1 cellular context compared by ENCODE assay signal in the genomic region with DNA sequence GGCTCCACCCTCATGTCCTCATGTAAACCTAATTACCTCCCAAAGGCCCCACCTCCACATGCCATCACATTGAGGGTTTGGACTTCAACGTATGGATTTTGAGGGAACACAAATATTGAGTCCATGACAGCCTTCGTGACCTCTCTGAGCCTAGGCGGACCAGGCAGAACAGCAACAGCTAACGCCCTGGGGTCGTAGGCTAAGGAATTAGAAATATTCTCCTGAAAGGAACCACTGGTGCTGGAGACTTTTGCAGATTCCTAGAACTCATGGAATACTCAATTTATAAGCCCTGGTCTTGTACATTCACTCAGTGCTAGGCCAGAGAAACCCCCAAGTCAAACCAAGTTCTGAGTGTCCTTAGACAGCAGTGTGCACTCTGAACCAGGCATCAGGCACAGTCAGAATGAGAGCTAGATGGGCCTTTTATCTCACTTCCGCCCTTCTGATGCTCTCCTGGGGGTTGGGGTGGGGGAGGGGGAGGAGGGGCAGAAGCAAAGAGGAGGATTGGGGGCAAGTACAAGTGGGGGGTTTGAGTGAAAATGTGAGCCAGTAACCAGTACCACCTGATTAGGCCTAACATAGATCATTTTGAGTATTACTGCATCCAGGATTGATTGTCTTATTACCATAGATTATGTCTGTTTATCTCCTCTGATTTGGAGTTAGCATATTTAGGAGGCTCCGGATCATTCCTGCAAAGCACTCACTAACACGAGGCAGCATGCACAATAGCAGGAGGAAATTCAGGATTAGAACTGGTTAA.
TF ChIP-seq lines count a peak whose summit lies in the region.

No MANE protein-coding gene starts in this region.

TF ChIP-seq in GM12878, 131 proteins besides CTCF, POLR2A, EP300 and RAD21 (continued from another document and continues in another):
- TF ChIP-seq, protein P1, sequence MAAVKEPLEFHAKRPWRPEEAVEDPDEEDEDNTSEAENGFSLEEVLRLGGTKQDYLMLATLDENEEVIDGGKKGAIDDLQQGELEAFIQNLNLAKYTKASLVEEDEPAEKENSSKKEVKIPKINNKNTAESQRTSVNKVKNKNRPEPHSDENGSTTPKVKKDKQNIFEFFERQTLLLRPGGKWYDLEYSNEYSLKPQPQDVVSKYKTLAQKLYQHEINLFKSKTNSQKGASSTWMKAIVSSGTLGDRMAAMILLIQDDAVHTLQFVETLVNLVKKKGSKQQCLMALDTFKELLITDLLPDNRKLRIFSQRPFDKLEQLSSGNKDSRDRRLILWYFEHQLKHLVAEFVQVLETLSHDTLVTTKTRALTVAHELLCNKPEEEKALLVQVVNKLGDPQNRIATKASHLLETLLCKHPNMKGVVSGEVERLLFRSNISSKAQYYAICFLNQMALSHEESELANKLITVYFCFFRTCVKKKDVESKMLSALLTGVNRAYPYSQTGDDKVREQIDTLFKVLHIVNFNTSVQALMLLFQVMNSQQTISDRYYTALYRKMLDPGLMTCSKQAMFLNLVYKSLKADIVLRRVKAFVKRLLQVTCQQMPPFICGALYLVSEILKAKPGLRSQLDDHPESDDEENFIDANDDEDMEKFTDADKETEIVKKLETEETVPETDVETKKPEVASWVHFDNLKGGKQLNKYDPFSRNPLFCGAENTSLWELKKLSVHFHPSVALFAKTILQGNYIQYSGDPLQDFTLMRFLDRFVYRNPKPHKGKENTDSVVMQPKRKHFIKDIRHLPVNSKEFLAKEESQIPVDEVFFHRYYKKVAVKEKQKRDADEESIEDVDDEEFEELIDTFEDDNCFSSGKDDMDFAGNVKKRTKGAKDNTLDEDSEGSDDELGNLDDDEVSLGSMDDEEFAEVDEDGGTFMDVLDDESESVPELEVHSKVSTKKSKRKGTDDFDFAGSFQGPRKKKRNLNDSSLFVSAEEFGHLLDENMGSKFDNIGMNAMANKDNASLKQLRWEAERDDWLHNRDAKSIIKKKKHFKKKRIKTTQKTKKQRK (IDR thresholded peaks at IDR 0.05; ENCODE audit: low read depth, low read length), result no peak
- peak; percentile 94 for TF ChIP-seq TCF7 (IDR thresholded peaks at IDR 0.05; ENCODE audit: borderline replicate concordance)
- peak; percentile 47; the same call in 1 of the 2 replicates for TF ChIP-seq EED (IDR thresholded peaks at IDR 0.05; ENCODE audit: low read depth)
- TF ChIP-seq, protein P2, sequence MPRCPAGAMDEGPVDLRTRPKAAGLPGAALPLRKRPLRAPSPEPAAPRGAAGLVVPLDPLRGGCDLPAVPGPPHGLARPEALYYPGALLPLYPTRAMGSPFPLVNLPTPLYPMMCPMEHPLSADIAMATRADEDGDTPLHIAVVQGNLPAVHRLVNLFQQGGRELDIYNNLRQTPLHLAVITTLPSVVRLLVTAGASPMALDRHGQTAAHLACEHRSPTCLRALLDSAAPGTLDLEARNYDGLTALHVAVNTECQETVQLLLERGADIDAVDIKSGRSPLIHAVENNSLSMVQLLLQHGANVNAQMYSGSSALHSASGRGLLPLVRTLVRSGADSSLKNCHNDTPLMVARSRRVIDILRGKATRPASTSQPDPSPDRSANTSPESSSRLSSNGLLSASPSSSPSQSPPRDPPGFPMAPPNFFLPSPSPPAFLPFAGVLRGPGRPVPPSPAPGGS (IDR thresholded peaks at IDR 0.05; ENCODE audit: borderline replicate concordance, insufficient read depth, low read depth, low read length, poor library complexity, severe bottlenecking), result peak; percentile 73
- TF ChIP-seq BCL11A (IDR thresholded peaks at IDR 0.05; ENCODE audit: low read depth, low read length), result peak; percentile 52; the same call in 1 of the 2 replicates
- TF ChIP-seq, protein P3, sequence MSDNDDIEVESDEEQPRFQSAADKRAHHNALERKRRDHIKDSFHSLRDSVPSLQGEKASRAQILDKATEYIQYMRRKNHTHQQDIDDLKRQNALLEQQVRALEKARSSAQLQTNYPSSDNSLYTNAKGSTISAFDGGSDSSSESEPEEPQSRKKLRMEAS (IDR thresholded peaks at IDR 0.05; ENCODE audit: low read depth, low read length), result no peak
- 0 out of 3 replicates have a peak, but pooled peaks of 1 of the 2 experiments have one; percentile 17 for TF ChIP-seq EGR1 (IDR thresholded peaks at IDR 0.05; ENCODE audit: borderline replicate concordance in 1 of 2, low read depth in 2 of 2, low read length in 2 of 2)
- TF ChIP-seq SIN3A (IDR thresholded peaks at IDR 0.05; ENCODE audit: low read depth, low read length), result no peak
- no peak for TF ChIP-seq SIX5 (IDR thresholded peaks at IDR 0.05; ENCODE audit: low read depth, low read length, severe bottlenecking)
- TF ChIP-seq TARDBP (IDR thresholded peaks at IDR 0.05; ENCODE audit: borderline replicate concordance), result no peak
- peak; percentile 39; the same call in 1 of the 2 replicates for TF ChIP-seq TCF12 (IDR thresholded peaks at IDR 0.05; ENCODE audit: low read depth, low read length)
- no peak for TF ChIP-seq HDAC6 (IDR thresholded peaks at IDR 0.05; ENCODE audit: unreplicated experiment)
- TF ChIP-seq CREM (IDR thresholded peaks at IDR 0.05; ENCODE audit: low read depth), result peak; percentile 42; the same call in 1 of the 2 replicates
- TF ChIP-seq PAX5 (IDR thresholded peaks at IDR 0.05; ENCODE audit: borderline replicate concordance, low read depth, low read length), result 0 out of 2 replicates have a peak, but pooled peaks have one; percentile 19
- TF ChIP-seq RUNX3 (IDR thresholded peaks at IDR 0.05; ENCODE audit: low read length), result peak; percentile 56
- peak; percentile 62; the same call in 1 of the 2 replicates for TF ChIP-seq CREB1 (IDR thresholded peaks at IDR 0.05; ENCODE audit: low read depth)
- peak; percentile 27 for TF ChIP-seq SP1 (IDR thresholded peaks at IDR 0.05; ENCODE audit: low read depth, low read length)
- no peak for TF ChIP-seq HCFC1 (IDR thresholded peaks at IDR 0.05; ENCODE audit: low read length)
- TF ChIP-seq, protein P4, sequence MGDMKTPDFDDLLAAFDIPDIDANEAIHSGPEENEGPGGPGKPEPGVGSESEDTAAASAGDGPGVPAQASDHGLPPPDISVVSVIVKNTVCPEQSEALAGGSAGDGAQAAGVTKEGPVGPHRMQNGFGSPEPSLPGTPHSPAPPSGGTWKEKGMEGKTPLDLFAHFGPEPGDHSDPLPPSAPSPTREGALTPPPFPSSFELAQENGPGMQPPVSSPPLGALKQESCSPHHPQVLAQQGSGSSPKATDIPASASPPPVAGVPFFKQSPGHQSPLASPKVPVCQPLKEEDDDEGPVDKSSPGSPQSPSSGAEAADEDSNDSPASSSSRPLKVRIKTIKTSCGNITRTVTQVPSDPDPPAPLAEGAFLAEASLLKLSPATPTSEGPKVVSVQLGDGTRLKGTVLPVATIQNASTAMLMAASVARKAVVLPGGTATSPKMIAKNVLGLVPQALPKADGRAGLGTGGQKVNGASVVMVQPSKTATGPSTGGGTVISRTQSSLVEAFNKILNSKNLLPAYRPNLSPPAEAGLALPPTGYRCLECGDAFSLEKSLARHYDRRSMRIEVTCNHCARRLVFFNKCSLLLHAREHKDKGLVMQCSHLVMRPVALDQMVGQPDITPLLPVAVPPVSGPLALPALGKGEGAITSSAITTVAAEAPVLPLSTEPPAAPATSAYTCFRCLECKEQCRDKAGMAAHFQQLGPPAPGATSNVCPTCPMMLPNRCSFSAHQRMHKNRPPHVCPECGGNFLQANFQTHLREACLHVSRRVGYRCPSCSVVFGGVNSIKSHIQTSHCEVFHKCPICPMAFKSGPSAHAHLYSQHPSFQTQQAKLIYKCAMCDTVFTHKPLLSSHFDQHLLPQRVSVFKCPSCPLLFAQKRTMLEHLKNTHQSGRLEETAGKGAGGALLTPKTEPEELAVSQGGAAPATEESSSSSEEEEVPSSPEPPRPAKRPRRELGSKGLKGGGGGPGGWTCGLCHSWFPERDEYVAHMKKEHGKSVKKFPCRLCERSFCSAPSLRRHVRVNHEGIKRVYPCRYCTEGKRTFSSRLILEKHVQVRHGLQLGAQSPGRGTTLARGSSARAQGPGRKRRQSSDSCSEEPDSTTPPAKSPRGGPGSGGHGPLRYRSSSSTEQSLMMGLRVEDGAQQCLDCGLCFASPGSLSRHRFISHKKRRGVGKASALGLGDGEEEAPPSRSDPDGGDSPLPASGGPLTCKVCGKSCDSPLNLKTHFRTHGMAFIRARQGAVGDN (IDR thresholded peaks at IDR 0.05), result peak; percentile 41; the same call in 1 of the 2 replicates
- no peak for TF ChIP-seq TCF3 (IDR thresholded peaks at IDR 0.05; ENCODE audit: borderline replicate concordance, insufficient read depth, low read depth, low read length)
- TF ChIP-seq JUNB (IDR thresholded peaks at IDR 0.05), result peak; percentile 88
- TF ChIP-seq SPI1 (IDR thresholded peaks at IDR 0.05; ENCODE audit: borderline replicate concordance, insufficient read depth, low read depth, low read length), result peak; percentile 69; the same call in 1 of the 2 replicates
- TF ChIP-seq SRF (IDR thresholded peaks at IDR 0.05; ENCODE audit: low read depth in 2 of 2, low read length in 2 of 2), result peak in 1 of 2 experiments; percentile 75; a peak in 2 of 4 replicates
- no peak for TF ChIP-seq YBX1 (IDR thresholded peaks at IDR 0.05)
- no peak for TF ChIP-seq GATAD2B (conservative IDR thresholded peaks at IDR 0.05; ENCODE audit: low read depth)
- no peak for TF ChIP-seq IKZF2 (IDR thresholded peaks at IDR 0.05)
- TF ChIP-seq DPF2 (IDR thresholded peaks at IDR 0.05), result 0 out of 2 replicates have a peak, but pooled peaks have one; percentile 21
- peak; percentile 52 for TF ChIP-seq MEF2B (IDR thresholded peaks at IDR 0.05; ENCODE audit: partially characterized antibody, poor library complexity, severe bottlenecking)
- TF ChIP-seq CBX5 (IDR thresholded peaks at IDR 0.05; ENCODE audit: low read depth), result 0 out of 2 replicates have a peak, but pooled peaks have one; percentile 80
- TF ChIP-seq, protein P5, sequence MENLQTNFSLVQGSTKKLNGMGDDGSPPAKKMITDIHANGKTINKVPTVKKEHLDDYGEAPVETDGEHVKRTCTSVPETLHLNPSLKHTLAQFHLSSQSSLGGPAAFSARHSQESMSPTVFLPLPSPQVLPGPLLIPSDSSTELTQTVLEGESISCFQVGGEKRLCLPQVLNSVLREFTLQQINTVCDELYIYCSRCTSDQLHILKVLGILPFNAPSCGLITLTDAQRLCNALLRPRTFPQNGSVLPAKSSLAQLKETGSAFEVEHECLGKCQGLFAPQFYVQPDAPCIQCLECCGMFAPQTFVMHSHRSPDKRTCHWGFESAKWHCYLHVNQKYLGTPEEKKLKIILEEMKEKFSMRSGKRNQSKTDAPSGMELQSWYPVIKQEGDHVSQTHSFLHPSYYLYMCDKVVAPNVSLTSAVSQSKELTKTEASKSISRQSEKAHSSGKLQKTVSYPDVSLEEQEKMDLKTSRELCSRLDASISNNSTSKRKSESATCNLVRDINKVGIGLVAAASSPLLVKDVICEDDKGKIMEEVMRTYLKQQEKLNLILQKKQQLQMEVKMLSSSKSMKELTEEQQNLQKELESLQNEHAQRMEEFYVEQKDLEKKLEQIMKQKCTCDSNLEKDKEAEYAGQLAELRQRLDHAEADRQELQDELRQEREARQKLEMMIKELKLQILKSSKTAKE (IDR thresholded peaks at IDR 0.05; ENCODE audit: low read depth, poor library complexity, severe bottlenecking), result no peak
- 0 out of 4 replicates have a peak, but pooled peaks of 1 of the 2 experiments have one; percentile 54 for TF ChIP-seq ETV6 (conservative IDR thresholded peaks at IDR 0.05 in 1 of 2, IDR thresholded peaks at IDR 0.05 in 1 of 2; ENCODE audit: borderline replicate concordance in 1 of 2, low read depth in 1 of 2)
- TF ChIP-seq CHD2 (IDR thresholded peaks at IDR 0.05; ENCODE audit: borderline replicate concordance, low read depth, low read length), result peak; percentile 44; the same call in 1 of the 2 replicates
- no peak for TF ChIP-seq NFIC (IDR thresholded peaks at IDR 0.05; ENCODE audit: low read depth, low read length)
- TF ChIP-seq, protein P6, sequence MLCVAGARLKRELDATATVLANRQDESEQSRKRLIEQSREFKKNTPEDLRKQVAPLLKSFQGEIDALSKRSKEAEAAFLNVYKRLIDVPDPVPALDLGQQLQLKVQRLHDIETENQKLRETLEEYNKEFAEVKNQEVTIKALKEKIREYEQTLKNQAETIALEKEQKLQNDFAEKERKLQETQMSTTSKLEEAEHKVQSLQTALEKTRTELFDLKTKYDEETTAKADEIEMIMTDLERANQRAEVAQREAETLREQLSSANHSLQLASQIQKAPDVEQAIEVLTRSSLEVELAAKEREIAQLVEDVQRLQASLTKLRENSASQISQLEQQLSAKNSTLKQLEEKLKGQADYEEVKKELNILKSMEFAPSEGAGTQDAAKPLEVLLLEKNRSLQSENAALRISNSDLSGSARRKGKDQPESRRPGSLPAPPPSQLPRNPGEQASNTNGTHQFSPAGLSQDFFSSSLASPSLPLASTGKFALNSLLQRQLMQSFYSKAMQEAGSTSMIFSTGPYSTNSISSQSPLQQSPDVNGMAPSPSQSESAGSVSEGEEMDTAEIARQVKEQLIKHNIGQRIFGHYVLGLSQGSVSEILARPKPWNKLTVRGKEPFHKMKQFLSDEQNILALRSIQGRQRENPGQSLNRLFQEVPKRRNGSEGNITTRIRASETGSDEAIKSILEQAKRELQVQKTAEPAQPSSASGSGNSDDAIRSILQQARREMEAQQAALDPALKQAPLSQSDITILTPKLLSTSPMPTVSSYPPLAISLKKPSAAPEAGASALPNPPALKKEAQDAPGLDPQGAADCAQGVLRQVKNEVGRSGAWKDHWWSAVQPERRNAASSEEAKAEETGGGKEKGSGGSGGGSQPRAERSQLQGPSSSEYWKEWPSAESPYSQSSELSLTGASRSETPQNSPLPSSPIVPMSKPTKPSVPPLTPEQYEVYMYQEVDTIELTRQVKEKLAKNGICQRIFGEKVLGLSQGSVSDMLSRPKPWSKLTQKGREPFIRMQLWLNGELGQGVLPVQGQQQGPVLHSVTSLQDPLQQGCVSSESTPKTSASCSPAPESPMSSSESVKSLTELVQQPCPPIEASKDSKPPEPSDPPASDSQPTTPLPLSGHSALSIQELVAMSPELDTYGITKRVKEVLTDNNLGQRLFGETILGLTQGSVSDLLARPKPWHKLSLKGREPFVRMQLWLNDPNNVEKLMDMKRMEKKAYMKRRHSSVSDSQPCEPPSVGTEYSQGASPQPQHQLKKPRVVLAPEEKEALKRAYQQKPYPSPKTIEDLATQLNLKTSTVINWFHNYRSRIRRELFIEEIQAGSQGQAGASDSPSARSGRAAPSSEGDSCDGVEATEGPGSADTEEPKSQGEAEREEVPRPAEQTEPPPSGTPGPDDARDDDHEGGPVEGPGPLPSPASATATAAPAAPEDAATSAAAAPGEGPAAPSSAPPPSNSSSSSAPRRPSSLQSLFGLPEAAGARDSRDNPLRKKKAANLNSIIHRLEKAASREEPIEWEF (IDR thresholded peaks at IDR 0.05; ENCODE audit: insufficient replicate concordance, low read depth, low read length), result no peak
- TF ChIP-seq, protein P7, sequence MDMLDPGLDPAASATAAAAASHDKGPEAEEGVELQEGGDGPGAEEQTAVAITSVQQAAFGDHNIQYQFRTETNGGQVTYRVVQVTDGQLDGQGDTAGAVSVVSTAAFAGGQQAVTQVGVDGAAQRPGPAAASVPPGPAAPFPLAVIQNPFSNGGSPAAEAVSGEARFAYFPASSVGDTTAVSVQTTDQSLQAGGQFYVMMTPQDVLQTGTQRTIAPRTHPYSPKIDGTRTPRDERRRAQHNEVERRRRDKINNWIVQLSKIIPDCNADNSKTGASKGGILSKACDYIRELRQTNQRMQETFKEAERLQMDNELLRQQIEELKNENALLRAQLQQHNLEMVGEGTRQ (IDR thresholded peaks at IDR 0.05; ENCODE audit: borderline replicate concordance, low read depth, low read length), result no peak
- peak; percentile 95 for TF ChIP-seq IRF4 (IDR thresholded peaks at IDR 0.05; ENCODE audit: low read depth, low read length)
